Comparison of ENCODE assay signal across 1 cellular context in the genomic region with DNA sequence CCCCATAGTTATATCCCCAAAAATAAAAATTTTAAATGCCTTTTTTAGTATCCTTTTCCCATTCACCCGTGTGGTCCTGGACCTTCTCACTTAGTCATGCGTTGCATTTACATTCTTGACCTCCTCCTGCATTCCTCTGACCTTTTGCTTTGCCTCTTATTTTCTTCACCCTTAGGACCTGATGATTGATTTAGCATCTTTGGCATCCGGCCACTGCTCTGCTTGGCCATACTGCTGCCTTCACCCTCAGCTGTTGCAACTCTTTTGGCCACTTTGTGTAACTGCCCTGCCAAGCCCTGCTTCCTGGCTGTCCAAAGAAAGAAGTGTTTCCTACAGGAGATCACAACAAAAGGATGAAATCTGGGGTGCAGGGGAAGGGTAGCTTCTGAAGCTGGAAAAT.
TF ChIP-seq lines count a peak whose summit lies in the region.

No MANE protein-coding gene starts in this region.

TF ChIP-seq in IMR-90, 13 proteins besides CTCF, POLR2A, EP300 and RAD21:
- TF ChIP-seq RFX5 (IDR thresholded peaks at IDR 0.05; ENCODE audit: low read depth, low read length) (no peak), RCOR1 (IDR thresholded peaks at IDR 0.05; ENCODE audit: insufficient replicate concordance, low read length) (no peak), MXI1 (IDR thresholded peaks at IDR 0.05; ENCODE audit: borderline replicate concordance, low read depth, low read length) (no peak), CHD1 (IDR thresholded peaks at IDR 0.05; ENCODE audit: low read depth, low read length) (no peak), FOS (IDR thresholded peaks at IDR 0.05; ENCODE audit: low read depth, low read length) (no peak), MAFK (IDR thresholded peaks at IDR 0.05; ENCODE audit: low read depth, low read length) (no peak), MAZ (IDR thresholded peaks at IDR 0.05; ENCODE audit: borderline replicate concordance, low read depth, low read length) (no peak), CEBPB (IDR thresholded peaks at IDR 0.05; ENCODE audit: low read depth, low read length) (no peak), BHLHE40 (IDR thresholded peaks at IDR 0.05; ENCODE audit: low read depth, low read length) (no peak), SMC3 (IDR thresholded peaks at IDR 0.05; ENCODE audit: low read depth, low read length) (no peak), NFE2L2 (IDR thresholded peaks at IDR 0.05; ENCODE audit: low read depth, low read length) (no peak)
- TF ChIP-seq, protein P1, sequence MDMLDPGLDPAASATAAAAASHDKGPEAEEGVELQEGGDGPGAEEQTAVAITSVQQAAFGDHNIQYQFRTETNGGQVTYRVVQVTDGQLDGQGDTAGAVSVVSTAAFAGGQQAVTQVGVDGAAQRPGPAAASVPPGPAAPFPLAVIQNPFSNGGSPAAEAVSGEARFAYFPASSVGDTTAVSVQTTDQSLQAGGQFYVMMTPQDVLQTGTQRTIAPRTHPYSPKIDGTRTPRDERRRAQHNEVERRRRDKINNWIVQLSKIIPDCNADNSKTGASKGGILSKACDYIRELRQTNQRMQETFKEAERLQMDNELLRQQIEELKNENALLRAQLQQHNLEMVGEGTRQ (IDR thresholded peaks at IDR 0.05; ENCODE audit: low read depth, low read length), result no peak
- TF ChIP-seq, protein P2, sequence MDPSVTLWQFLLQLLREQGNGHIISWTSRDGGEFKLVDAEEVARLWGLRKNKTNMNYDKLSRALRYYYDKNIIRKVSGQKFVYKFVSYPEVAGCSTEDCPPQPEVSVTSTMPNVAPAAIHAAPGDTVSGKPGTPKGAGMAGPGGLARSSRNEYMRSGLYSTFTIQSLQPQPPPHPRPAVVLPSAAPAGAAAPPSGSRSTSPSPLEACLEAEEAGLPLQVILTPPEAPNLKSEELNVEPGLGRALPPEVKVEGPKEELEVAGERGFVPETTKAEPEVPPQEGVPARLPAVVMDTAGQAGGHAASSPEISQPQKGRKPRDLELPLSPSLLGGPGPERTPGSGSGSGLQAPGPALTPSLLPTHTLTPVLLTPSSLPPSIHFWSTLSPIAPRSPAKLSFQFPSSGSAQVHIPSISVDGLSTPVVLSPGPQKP (IDR thresholded peaks at IDR 0.05; ENCODE audit: borderline replicate concordance, low read depth, low read length), result no peak
